17 cellular contexts compared by ENCODE assay signal in genomic region chr15:73295630-73296286, GRCh38.
DNase-seq lines count a peak whose midpoint lies in the region; ATAC-seq and TF ChIP-seq lines count a peak whose summit lies in the region.
"Had no signal": no experiment of that assay in that cellular context is flagged by ENCODE, and none has a peak within 500 bp of the region (broad histone marks: within the 10 kb centered on the region; RNA-seq: fewer than 3 reads in every experiment).

No MANE protein-coding gene starts in this region.

- no peaks in the 10 kb centered on the region for H3K9me3 ChIP-seq in adipocyte (ENCODE audit: control insufficient read depth, low read length)
- no peaks in the 10 kb centered on the region for H3K9me3 ChIP-seq in left lung
- H3K9me3 ChIP-seq: body of pancreas, Caco-2, uterus had no signal

- peaks cover 12% of the 10 kb centered on the region for H3K4me1 ChIP-seq in adipocyte (ENCODE audit: control insufficient read depth, insufficient read depth, low read length)
- peaks cover 0 to 12% of the 10 kb centered on the region in 2 donors for H3K4me1 ChIP-seq in left lung
- H3K4me1 ChIP-seq: body of pancreas, Caco-2, foreskin keratinocyte, uterus had no signal

- DNase-seq in AML-193 (lab: John Stamatoyannopoulos, UW), result peak; percentile 77 to 85
- peak; percentile 90 for DNase-seq in MV-4-11 (lab: John Stamatoyannopoulos, UW)
- DNase-seq in adipocyte (ENCODE audit: low read depth), result peak; percentile 58
- DNase-seq in left lung, result peak in 1 of 2 donors; percentile 85
- DNase-seq in Kasumi-1 (lab: John Stamatoyannopoulos, UW), result no peak
- DNase-seq in NCI-H2196 treated with DMSO at 0.1 percent for 48 hours (lab: John Stamatoyannopoulos, UW; ENCODE audit: unreplicated experiment), result no peak
- no peak for DNase-seq in HT-29 (ENCODE audit: low spot score)
- DNase-seq: activated CD4-positive, alpha-beta T cell treated with anti-CD3 and anti-CD28 coated beads for 4 hours; activated naive CD4-positive, alpha-beta T cell treated with Interleukin-2 at 50 U/mL for 16 hours; Caco-2; effector CD4-positive, alpha-beta T cell; foreskin keratinocyte; NCI-H1105 treated with DMSO at 0.1 percent for 48 hours; NCI-H446; uterus had no signal

- H3K9ac ChIP-seq in adipocyte (ENCODE audit: low read length), result no peak overlapping the region

- peak; percentile 89 for ATAC-seq in left lung
- no peak for ATAC-seq in HG03520 (IDR thresholded peaks at IDR 0.05; ENCODE audit: unreplicated experiment)
- ATAC-seq: body of pancreas, foreskin keratinocyte had no signal

- no peaks in the 10 kb centered on the region for H3K36me3 ChIP-seq in adipocyte (ENCODE audit: control insufficient read depth, insufficient read depth, low read length, severe bottlenecking)
- H3K36me3 ChIP-seq in left lung, result peaks cover 0 to 18% of the 10 kb centered on the region in 2 donors
- H3K36me3 ChIP-seq: uterus had no signal

- peak overlapping the region in 1 of 2 donors; percentile 69 for H3K27ac ChIP-seq in left lung
- H3K27ac ChIP-seq: body of pancreas, foreskin keratinocyte, uterus had no signal

- intact Hi-C loops in left lung (cut with DNase I), result no loop called here

- H3K4me3 ChIP-seq in adipocyte (ENCODE audit: low read length) (no peak overlapping the region), left lung (no peak overlapping the region)
- H3K4me3 ChIP-seq: body of pancreas, uterus had no signal

- no peaks in the 10 kb centered on the region for H3K27me3 ChIP-seq in adipocyte (replicated peaks; ENCODE audit: control insufficient read depth, insufficient read depth, low read length)
- H3K27me3 ChIP-seq in left lung, result no peaks in the 10 kb centered on the region
- H3K27me3 ChIP-seq: body of pancreas, foreskin keratinocyte, uterus had no signal

- TF ChIP-seq CTCF in left lung (IDR thresholded peaks at IDR 0.05), result no peak

Comparison
In these comparisons a context has a peak if more than half of its experiments do, and no peak if none do; other contexts are left out.
1. DNase-seq: peak in AML-193 (2 of 2), MV-4-11 (single experiment) and adipocyte (single experiment); none in Kasumi-1 (0 of 2), NCI-H2196 treated with DMSO at 0.1 percent for 48 hours (single experiment) and HT-29 (single experiment).